17 cellular contexts compared by ENCODE assay signal in the genomic region with DNA sequence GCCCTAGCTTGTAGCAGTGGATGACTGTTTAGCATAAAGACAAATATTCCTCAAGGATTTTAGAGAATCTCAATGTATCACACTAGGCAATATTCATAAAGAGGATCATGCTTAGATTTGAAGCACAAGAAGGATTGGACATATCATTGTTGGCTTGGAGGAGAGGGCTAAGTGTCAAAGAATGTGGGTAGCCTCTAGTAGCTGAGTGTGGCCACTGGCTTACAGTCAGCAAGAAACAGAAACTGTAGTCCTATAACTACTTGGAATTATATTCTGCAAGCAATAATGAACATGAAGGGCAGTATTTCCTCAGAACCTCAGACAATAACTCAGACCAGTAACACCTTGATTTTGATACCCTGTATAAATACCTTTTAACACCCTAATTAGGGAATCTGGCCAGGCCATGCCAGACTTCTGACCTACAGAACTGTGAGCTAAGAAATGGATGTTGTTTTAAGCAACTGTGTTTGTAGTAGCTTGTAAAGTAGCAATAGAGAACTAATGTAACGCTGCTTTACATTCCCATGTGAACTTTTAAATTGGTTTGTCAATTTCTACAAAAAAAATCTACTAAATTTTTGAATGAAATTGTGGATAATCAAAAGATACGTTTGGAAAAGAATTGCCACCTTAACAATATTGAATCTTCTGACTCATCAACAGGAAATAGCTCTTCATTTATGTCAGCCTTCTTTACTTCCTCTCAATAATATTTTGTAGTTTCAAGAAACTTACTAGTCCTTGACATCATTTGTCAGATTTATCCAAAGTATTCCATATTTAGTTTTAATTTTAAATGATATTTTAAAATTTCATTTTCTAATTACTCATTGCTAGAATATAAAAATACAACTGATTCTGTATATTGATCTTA.
A peak's percentile ranks its signal among the peaks of the same experiment; 100 is the strongest.
DNase-seq lines count a peak whose midpoint lies in the region; ATAC-seq and TF ChIP-seq lines count a peak whose summit lies in the region.
"Had no signal": no experiment of that assay in that cellular context is flagged by ENCODE, and none has a peak within 500 bp of the region (broad histone marks: within the 10 kb centered on the region; RNA-seq: fewer than 3 reads in every experiment).

No MANE protein-coding gene starts in this region.

- H3K27ac ChIP-seq in RWPE2 (ENCODE audit: poor library complexity, severe bottlenecking), result peak overlapping the region; percentile 78
- H3K27ac ChIP-seq: heart right ventricle, neutrophil, tibial nerve had no signal

- no peak for TF ChIP-seq CTCF in RWPE2 (IDR thresholded peaks at IDR 0.05; ENCODE audit: poor library complexity, severe bottlenecking)
- TF ChIP-seq CTCF in GM20000 (IDR thresholded peaks at IDR 0.05; ENCODE audit: extremely low read depth, missing control alignments), result no peak

- H3K27me3 ChIP-seq in RWPE2 (ENCODE audit: insufficient read depth, poor library complexity, severe bottlenecking), result no peaks in the 10 kb centered on the region
- H3K27me3 ChIP-seq: heart right ventricle, neutrophil, tibial nerve had no signal

- ATAC-seq in RWPE2 (ENCODE audit: low read depth), result peak; percentile 55
- ATAC-seq: heart right ventricle had no signal

- no peaks in the 10 kb centered on the region for H3K36me3 ChIP-seq in RWPE2 (ENCODE audit: low read depth)
- H3K36me3 ChIP-seq: heart right ventricle, neutrophil, tibial nerve had no signal

- H3K4me1 ChIP-seq in RWPE2 (ENCODE audit: insufficient read depth, poor library complexity, severe bottlenecking), result peaks cover 19% of the 10 kb centered on the region
- H3K4me1 ChIP-seq: heart right ventricle, tibial nerve had no signal

- H3K9me3 ChIP-seq in RWPE2 (ENCODE audit: severe bottlenecking), result peaks cover 3% of the 10 kb centered on the region
- H3K9me3 ChIP-seq: neutrophil, tibial nerve had no signal

- DNase-seq in HCEC 1CT (peak; percentile 70), RWPE2 (ENCODE audit: low spot score) (no peak), fibroblast of peridontal ligament (ENCODE audit: extremely low read depth) (peak; percentile 31), renal cortical epithelial cell (ENCODE audit: low read depth) (peak; percentile 33), NCI-H345 treated with DMSO at 0.1 percent for 48 hours (lab: John Stamatoyannopoulos, UW; ENCODE audit: unreplicated experiment) (no peak), NCI-H1417 (lab: John Stamatoyannopoulos, UW) (no peak), KG1 (lab: John Stamatoyannopoulos, UW) (no peak), GM20000 (ENCODE audit: low spot score) (no peak)
- DNase-seq: activated CD4-positive, alpha-beta T cell treated with anti-CD3 and anti-CD28 coated beads, Interleukin-2, amount 10 ng/mL, durations not matched to agents 7 days and 5 days; CD4-positive, alpha-beta T cell; central memory CD4-positive, alpha-beta T cell; heart right ventricle; Kasumi-1; NCI-H146; NCI-H446 had no signal

- H3K4me3 ChIP-seq in RWPE2 (ENCODE audit: severe bottlenecking), result no peak overlapping the region
- H3K4me3 ChIP-seq: heart right ventricle, tibial nerve had no signal

Comparison
In these comparisons a context has a peak if more than half of its experiments do, and no peak if none do; other contexts are left out.
1. DNase-seq: peak in HCEC 1CT (single experiment), fibroblast of peridontal ligament (single experiment) and renal cortical epithelial cell (single experiment); none in RWPE2 (single experiment), NCI-H345 treated with DMSO at 0.1 percent for 48 hours (single experiment), NCI-H1417 (0 of 3), KG1 (single experiment) and GM20000 (single experiment).